Comparison of ENCODE assay signal across 8 cellular contexts in the genomic region with DNA sequence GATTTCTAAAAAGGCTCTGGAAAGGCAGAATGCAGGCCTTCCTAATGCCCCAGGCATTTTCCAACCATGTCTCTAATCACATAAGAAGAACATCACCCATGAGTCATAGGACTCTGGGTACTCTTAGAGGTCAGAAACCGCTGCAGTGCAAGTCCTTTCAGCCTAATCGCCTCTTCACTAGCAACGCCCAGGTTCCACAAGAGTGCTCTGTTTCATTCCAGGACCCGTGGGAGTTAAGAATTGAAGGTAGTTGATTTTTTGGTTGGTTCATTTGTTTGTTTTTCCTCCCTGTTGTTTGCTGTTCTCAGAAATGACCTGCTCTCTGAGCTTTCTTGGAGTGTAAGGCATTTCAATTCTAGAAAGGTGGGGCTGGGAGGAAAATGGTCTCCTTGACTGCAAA.
DNase-seq lines count a peak whose midpoint lies in the region; ATAC-seq and TF ChIP-seq lines count a peak whose summit lies in the region.

No MANE protein-coding gene starts in this region.

- no peaks in the 10 kb centered on the region for H3K4me1 Mint-ChIP-seq in WTC11

- H3K27ac Mint-ChIP-seq in WTC11, result no peak overlapping the region

- H3K9me3 Mint-ChIP-seq in WTC11, result no peaks in the 10 kb centered on the region

- no peak for TF ChIP-seq CTCF in WTC11 (IDR thresholded peaks at IDR 0.05)

- no peak overlapping the region for H3K4me3 Mint-ChIP-seq in WTC11

- CTCF ChIA-PET in WTC11 (lab: Charles Lee), result no interaction called here

- peak; percentile 54 for ATAC-seq in HG02759 (IDR thresholded peaks at IDR 0.05; ENCODE audit: unreplicated experiment)
- ATAC-seq in Right ventricle myocardium superior (ENCODE audit: poor library complexity), result no peak
- ATAC-seq in WTC11, result no peak

- intact Hi-C loops in Right ventricle myocardium superior (cut with DNase I), result no loop called here

- peak; percentile 35 for DNase-seq in SIG-M5 treated with dmso at 0.1 percent for 504 hours (lab: John Stamatoyannopoulos, UW; ENCODE audit: unreplicated experiment)
- no peak for DNase-seq in SIG-M5 (lab: John Stamatoyannopoulos, UW)
- DNase-seq in OCI-M1 (lab: John Stamatoyannopoulos, UW), result peak; percentile 69
- peak; percentile 76 for DNase-seq in glomerular visceral epithelial cell (ENCODE audit: extremely low spot score)
- no peak for DNase-seq in Right ventricle myocardium superior
- DNase-seq in WTC11 (ENCODE audit: low spot score), result no peak
- DNase-seq in stimulated activated naive CD4-positive, alpha-beta T cell (lab: John Stamatoyannopoulos, UW), result no peak

- no peaks in the 10 kb centered on the region for H3K27me3 Mint-ChIP-seq in WTC11 (ENCODE audit: low read depth)

- peaks cover 3% of the 10 kb centered on the region; the same call in 1 of the 2 replicates for H3K36me3 Mint-ChIP-seq in WTC11

- POLR2A ChIA-PET in WTC11 (lab: Charles Lee), result no interaction called here

TF ChIP-seq in WTC11, 78 proteins besides CTCF, POLR2A, EP300 and RAD21:
- no peak for TF ChIP-seq ZNF263 (CRISPR knock-in tag; IDR thresholded peaks at IDR 0.05; ENCODE audit: low read depth)
- no peak for TF ChIP-seq ZNF219 (CRISPR knock-in tag; IDR thresholded peaks at IDR 0.05; ENCODE audit: borderline replicate concordance)

Comparison
In these comparisons a context has a peak if more than half of its experiments do, and no peak if none do; other contexts are left out.
1. DNase-seq: peak in SIG-M5 treated with dmso at 0.1 percent for 504 hours (single experiment), OCI-M1 (single experiment) and glomerular visceral epithelial cell (single experiment); none in SIG-M5 (single experiment), Right ventricle myocardium superior (single experiment), WTC11 (single experiment) and stimulated activated naive CD4-positive, alpha-beta T cell (0 of 6).